In the genomic region with DNA sequence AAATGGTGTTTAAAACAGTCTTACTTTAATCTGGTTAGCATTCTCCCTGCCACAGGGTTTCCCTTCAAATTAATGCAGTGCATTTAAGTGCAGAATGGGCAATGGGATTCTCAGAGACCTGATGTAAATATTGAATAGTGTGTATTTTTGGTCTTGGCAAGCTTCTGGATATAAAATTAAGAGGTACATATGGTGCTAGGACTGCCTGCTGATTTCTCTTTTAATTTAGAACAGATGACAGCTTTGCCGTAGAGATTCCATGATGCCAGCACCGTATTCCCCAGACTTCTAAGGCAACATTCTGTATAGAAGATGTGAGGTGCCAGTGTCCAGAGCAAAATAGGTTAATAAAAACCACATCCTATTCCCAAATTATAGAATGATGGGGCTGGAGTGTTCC, we compare ENCODE assay signal across 12 cellular contexts. TPM values are rescaled to one million over a fixed set of nuclear protein-coding genes. Genes with fewer than 3 reads are reported as not detected.
DNase-seq lines count a peak whose midpoint lies in the region; ATAC-seq, FAIRE-seq and TF ChIP-seq lines count a peak whose summit lies in the region.
"Had no signal": no experiment of that assay in that cellular context is flagged by ENCODE, and none has a peak within 500 bp of the region (broad histone marks: within the 10 kb centered on the region; RNA-seq: fewer than 3 reads in every experiment).

No MANE protein-coding gene starts in this region.

- no peak overlapping the region for H4K8ac ChIP-seq in H9 (replicated peaks; ENCODE audit: insufficient read length, low read depth, low read length)

- WGBS in A549 (ENCODE audit: missing lambda C conversion rate): 66% methylated on average over 2 of the region's 2 CpGs
- no CpG with 5 or more reads among the region's 2 CpGs for WGBS in H9 (ENCODE audit: extremely low coverage, insufficient read length, low lambda C conversion rate)

- no peak overlapping the region for H3K56ac ChIP-seq in H9 (ENCODE audit: insufficient read length, low read depth, low read length)

- H3K27ac Mint-ChIP-seq in H9: no peak overlapping the region

- no peak overlapping the region for H2AFZ ChIP-seq in H9 (ENCODE audit: low read length)

- peaks cover 5% of the 10 kb centered on the region for H3K79me1 ChIP-seq in H9 (ENCODE audit: insufficient read depth, low read depth, low read length, poor library complexity, severe bottlenecking)

- CTCF ChIA-PET in A549 (lab: Yijun Ruan, JAX): interaction anchor here (0.6 to 3.3 kb wide), 6 partner anchors 9 to 648 kb away, joined by 3 to 18 read pairs (median 4); no protein-coding TSS in a partner anchor

- TF ChIP-seq RAD21 in A549 (conservative IDR thresholded peaks at IDR 0.05 in 1 of 2, IDR thresholded peaks at IDR 0.05 in 1 of 2): no peak

- peak overlapping the region; percentile 98 to 100 for H3K4me3 Mint-ChIP-seq in H9

- no peak overlapping the region for H3T11ph ChIP-seq in H9 (ENCODE audit: low read length)

- no peak overlapping the region for H2BK12ac ChIP-seq in H9 (ENCODE audit: insufficient read length, low read depth, low read length)

- no peak overlapping the region for H4K91ac ChIP-seq in H9 (ENCODE audit: insufficient read length, low read depth, low read length)

- H2AK5ac ChIP-seq in H9 (ENCODE audit: insufficient read length, low read length): no peak overlapping the region

- no peak overlapping the region for H3K14ac ChIP-seq in H9 (ENCODE audit: insufficient read depth, low read length)

- FAIRE-seq in A549 (lab: Jason Lieb, UNC): no peak

- no peaks in the 10 kb centered on the region for H4K20me1 ChIP-seq in H9 (ENCODE audit: control insufficient read depth, insufficient read depth, insufficient read length)

- DNase-seq in A549 (ENCODE audit: low read depth in 1 of 2, low spot score in 1 of 2) (no peak), H9 (no peak), foreskin keratinocyte (no peak), GM03348 (ENCODE audit: low spot score) (no peak)
- DNase-seq: NCI-H2107 had no signal

- peaks cover 52% of the 10 kb centered on the region for H3K79me2 ChIP-seq in H9 (ENCODE audit: insufficient read depth, low read length)

- H3K27ac ChIP-seq in A549 (peak overlapping the region in 1 of 2 experiments; percentile 95; a peak in 4 of 6 replicates), H9 (ENCODE audit: insufficient read length, low read depth, low read length) (no peak overlapping the region), foreskin keratinocyte (peak overlapping the region; percentile 49)

- no peak overlapping the region for H3K4ac ChIP-seq in H9 (ENCODE audit: low read depth, low read length)

- no peak for TF ChIP-seq POLR2A in A549 (IDR thresholded peaks at IDR 0.05; ENCODE audit: low read length)

- no peak overlapping the region for H2BK15ac ChIP-seq in H9 (ENCODE audit: low read depth, low read length)

- H3K4me1 ChIP-seq in A549 (peaks cover 52% of the 10 kb centered on the region), H9 (ENCODE audit: insufficient read depth, low read length) (peaks cover 4% of the 10 kb centered on the region; the same call in 1 of the 2 replicates), foreskin keratinocyte (peaks cover 16% of the 10 kb centered on the region)

- peak overlapping the region; percentile 69 for H3K4me3 ChIP-seq in A549
- H3K4me3 ChIP-seq in WI38 (ENCODE audit: low read depth, low read length): peak overlapping the region; percentile 81

- TF ChIP-seq CTCF in A549 (IDR thresholded peaks at IDR 0.05): no peak
- no peak for TF ChIP-seq CTCF in H9 (conservative IDR thresholded peaks at IDR 0.05)
- TF ChIP-seq CTCF in WI38 (IDR thresholded peaks at IDR 0.05; ENCODE audit: low read depth, low read length): no peak
- no peak for TF ChIP-seq CTCF in foreskin keratinocyte (conservative IDR thresholded peaks at IDR 0.05)

- H3K4me2 ChIP-seq in A549 (peak overlapping the region; percentile 85), H9 (ENCODE audit: insufficient read depth, insufficient read length, low read length) (peak overlapping the region; percentile 63)

- no peak for ATAC-seq in A549
- no peak for ATAC-seq in foreskin keratinocyte
- no peak for ATAC-seq in GM21367 (IDR thresholded peaks at IDR 0.05; ENCODE audit: unreplicated experiment)
- ATAC-seq in HG03457 (IDR thresholded peaks at IDR 0.05; ENCODE audit: unreplicated experiment): no peak
- ATAC-seq in HG03520 (IDR thresholded peaks at IDR 0.05; ENCODE audit: unreplicated experiment): no peak

- peaks cover 14 to 52% (median 33%) of the 10 kb centered on the region in 3 experiments; a peak in 6 of 7 replicates for H3K36me3 Mint-ChIP-seq in H9 (ENCODE audit: insufficient read depth in 1 of 3, low read depth in 3 of 3)

- H2BK5ac ChIP-seq in H9 (ENCODE audit: insufficient read length, low read length): no peak overlapping the region

- no peaks in the 10 kb centered on the region for H3K27me3 ChIP-seq in H9 (ENCODE audit: insufficient read depth, low read length)
- no peaks in the 10 kb centered on the region for H3K27me3 ChIP-seq in foreskin keratinocyte

- no peak overlapping the region for H4K5ac ChIP-seq in H9 (ENCODE audit: insufficient read length, low read depth, low read length)

- no peak overlapping the region for H3K18ac ChIP-seq in H9 (ENCODE audit: insufficient read length, low read depth, low read length)

- H3K9me3 Mint-ChIP-seq in H9: no peaks in the 10 kb centered on the region
- H3K9me3 Mint-ChIP-seq: activated T-helper 1 cell treated with anti-CD3 and anti-CD28 coated beads, Interleukin-12 subunit alpha, Interleukin-12 subunit beta, Interleukin-2, Interleukin-4 antibody, amounts not matched to agents 30 ng/mL and 10 ng/mL and 1 ng/mL, durations not matched to agents 14 hours and 24 hours and 36 hours had no signal

- peaks cover 12% of the 10 kb centered on the region for H3K23me2 ChIP-seq in H9 (ENCODE audit: insufficient read length, low read depth, low read length, poor library complexity, severe bottlenecking)

- H3K9ac ChIP-seq in H9 (ENCODE audit: extremely low read depth, insufficient read length, low read length): peak overlapping the region; percentile 92

- no peak for TF ChIP-seq EP300 in A549 (IDR thresholded peaks at IDR 0.05)

- POLR2A ChIA-PET in A549 (lab: Yijun Ruan, JAX): no interaction called here

- H3K9me3 ChIP-seq in A549 (no peaks in the 10 kb centered on the region), H9 (ENCODE audit: control insufficient read depth, low read depth, low read length) (no peaks in the 10 kb centered on the region)
- H3K9me3 ChIP-seq: thoracic aorta had no signal

- peaks cover 15% of the 10 kb centered on the region for H3K27me3 Mint-ChIP-seq in H9 (ENCODE audit: low read depth)

- H2BK120ac ChIP-seq in H9 (ENCODE audit: low read depth, low read length, poor library complexity, severe bottlenecking): no peak overlapping the region

- no peak overlapping the region for H2BK20ac ChIP-seq in H9 (ENCODE audit: low read depth, low read length, poor library complexity, severe bottlenecking)

- peaks cover 29 to 34% of the 10 kb centered on the region in 2 experiments for H3K4me1 Mint-ChIP-seq in H9

- H3K23ac ChIP-seq in H9 (ENCODE audit: insufficient read length, low read depth, low read length): no peak overlapping the region

TF ChIP-seq in A549, 52 proteins besides CTCF, POLR2A, EP300 and RAD21 (continues in another document):
- no peak for TF ChIP-seq HEYL (CRISPR knock-in tag; IDR thresholded peaks at IDR 0.05)
- TF ChIP-seq FOSB (CRISPR knock-in tag; IDR thresholded peaks at IDR 0.05): no peak
- TF ChIP-seq, protein P1, sequence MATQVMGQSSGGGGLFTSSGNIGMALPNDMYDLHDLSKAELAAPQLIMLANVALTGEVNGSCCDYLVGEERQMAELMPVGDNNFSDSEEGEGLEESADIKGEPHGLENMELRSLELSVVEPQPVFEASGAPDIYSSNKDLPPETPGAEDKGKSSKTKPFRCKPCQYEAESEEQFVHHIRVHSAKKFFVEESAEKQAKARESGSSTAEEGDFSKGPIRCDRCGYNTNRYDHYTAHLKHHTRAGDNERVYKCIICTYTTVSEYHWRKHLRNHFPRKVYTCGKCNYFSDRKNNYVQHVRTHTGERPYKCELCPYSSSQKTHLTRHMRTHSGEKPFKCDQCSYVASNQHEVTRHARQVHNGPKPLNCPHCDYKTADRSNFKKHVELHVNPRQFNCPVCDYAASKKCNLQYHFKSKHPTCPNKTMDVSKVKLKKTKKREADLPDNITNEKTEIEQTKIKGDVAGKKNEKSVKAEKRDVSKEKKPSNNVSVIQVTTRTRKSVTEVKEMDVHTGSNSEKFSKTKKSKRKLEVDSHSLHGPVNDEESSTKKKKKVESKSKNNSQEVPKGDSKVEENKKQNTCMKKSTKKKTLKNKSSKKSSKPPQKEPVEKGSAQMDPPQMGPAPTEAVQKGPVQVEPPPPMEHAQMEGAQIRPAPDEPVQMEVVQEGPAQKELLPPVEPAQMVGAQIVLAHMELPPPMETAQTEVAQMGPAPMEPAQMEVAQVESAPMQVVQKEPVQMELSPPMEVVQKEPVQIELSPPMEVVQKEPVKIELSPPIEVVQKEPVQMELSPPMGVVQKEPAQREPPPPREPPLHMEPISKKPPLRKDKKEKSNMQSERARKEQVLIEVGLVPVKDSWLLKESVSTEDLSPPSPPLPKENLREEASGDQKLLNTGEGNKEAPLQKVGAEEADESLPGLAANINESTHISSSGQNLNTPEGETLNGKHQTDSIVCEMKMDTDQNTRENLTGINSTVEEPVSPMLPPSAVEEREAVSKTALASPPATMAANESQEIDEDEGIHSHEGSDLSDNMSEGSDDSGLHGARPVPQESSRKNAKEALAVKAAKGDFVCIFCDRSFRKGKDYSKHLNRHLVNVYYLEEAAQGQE (IDR thresholded peaks at IDR 0.05): no peak
- no peak for TF ChIP-seq EHMT2 (IDR thresholded peaks at IDR 0.05; ENCODE audit: low read depth)
- TF ChIP-seq MYC (IDR thresholded peaks at IDR 0.05; ENCODE audit: borderline replicate concordance, low read length): no peak
- no peak for TF ChIP-seq HDAC2 (IDR thresholded peaks at IDR 0.05)
- no peak for TF ChIP-seq MAZ (IDR thresholded peaks at IDR 0.05; ENCODE audit: borderline replicate concordance, low read depth, low read length)

RNA-seq across cellular contexts. Expression of gene MTAP, which starts 1.9 kb away (rescaled TPM):
- polyA plus RNA-seq in A549 (2011; rRNA removed) (2.4 and 4.1 TPM in 2 replicates), A549 (2017; fragmentation: RNase III; extraction: RNeasy Plus Mini Kit Qiagen cat#74134 plus additional on column Dnase treatment) (35.4 to 47.5 TPM (median 35.6 TPM) in 3 replicates), foreskin keratinocyte (24.6 and 29.9 TPM in 2 replicates)
- 0.91 and 0.95 TPM in 2 replicates for polyA plus RNA-seq in A549 (2012; cell fraction: cytosol; rRNA removed)
- 2.8 TPM in 2 replicates for polyA plus RNA-seq in A549 (2012; cell fraction: nucleus; rRNA removed)
- polyA minus RNA-seq in A549 (2011; rRNA and poly(A)+ RNA removed): 10.2 and 19.3 TPM in 2 replicates
- total RNA-seq in H9 (2021) (91.5 and 102 TPM in 2 replicates), foreskin keratinocyte (61.9 and 64.3 TPM in 2 replicates)
- total RNA-seq: H4 had no signal
